23 cellular contexts compared by ENCODE assay signal in genomic region chr12:108151505-108152178, GRCh38. TPM values are rescaled to one million over a fixed set of nuclear protein-coding genes. Genes with fewer than 3 reads are reported as not detected.
"Had no signal": no experiment of that assay in that cellular context is flagged by ENCODE, and none has a peak within 500 bp of the region (broad histone marks: within the 10 kb centered on the region; RNA-seq: fewer than 3 reads in every experiment).

No MANE protein-coding gene starts in this region.

- H3K4me3 ChIP-seq: coronary artery, hepatocyte, lung, right atrium auricular region, sigmoid colon, skin epidermis had no signal

- H2AFZ ChIP-seq: hepatocyte had no signal

- H3K4me2 ChIP-seq: hepatocyte had no signal

- DNase-seq: effector CD4-positive, alpha-beta T cell; endodermal cell; erythroblast; foreskin keratinocyte; head of caudate nucleus; left colon; left ventricle myocardium superior; mesenchymal stem cell; midbrain; sigmoid colon; stimulated activated CD4-positive, alpha-beta T cell treated with anti-CD3 and anti-CD28 coated beads, Interleukin-12 subunit alpha, Interleukin-12 subunit beta, amount 100 ng/mL, for 4 hours; stimulated activated CD4-positive, alpha-beta T cell treated with anti-CD3 and anti-CD28 coated beads, Interleukin-2, amount 100 ng/mL, for 48 hours; stimulated activated naive CD4-positive, alpha-beta T cell treated with Interleukin-2 at 50 U/mL for 16 hours had no signal

- H3K9me3 ChIP-seq: neutrophil, right atrium auricular region, sigmoid colon had no signal

- H3K4me1 ChIP-seq: foreskin keratinocyte, right atrium auricular region, sigmoid colon had no signal

- ATAC-seq: foreskin keratinocyte; left colon; left ventricle myocardium superior; natural killer cell treated with Interleukin-12 subunit alpha and Interleukin-12 subunit beta and Interleukin-15 and Interleukin-18, amount 100 ng/mL, for 72 hours had no signal

- H3K36me3 ChIP-seq: neutrophil, right atrium auricular region, sigmoid colon had no signal

- H3K27ac ChIP-seq: coronary artery, foreskin keratinocyte, hepatocyte, neutrophil, right atrium auricular region, sigmoid colon, skin epidermis had no signal

- H3K27me3 ChIP-seq: foreskin keratinocyte, hepatocyte, neutrophil, right atrium auricular region, sigmoid colon had no signal

RNA-seq across cellular contexts. Expression of gene WSCD2, which starts 22.6 kb away (rescaled TPM):
- total RNA-seq: dermis microvascular lymphatic vessel endothelial cell; endothelial cell of umbilical vein; foreskin keratinocyte; natural killer cell treated with Interleukin-12 subunit alpha and Interleukin-12 subunit beta and Interleukin-15 and Interleukin-18, amount 100 ng/mL, for 72 hours; pulmonary artery endothelial cell had no signal
- polyA plus RNA-seq: endothelial cell of umbilical vein, foreskin keratinocyte had no signal
